Comparison of ENCODE assay signal across 1 cellular context in the genomic region with DNA sequence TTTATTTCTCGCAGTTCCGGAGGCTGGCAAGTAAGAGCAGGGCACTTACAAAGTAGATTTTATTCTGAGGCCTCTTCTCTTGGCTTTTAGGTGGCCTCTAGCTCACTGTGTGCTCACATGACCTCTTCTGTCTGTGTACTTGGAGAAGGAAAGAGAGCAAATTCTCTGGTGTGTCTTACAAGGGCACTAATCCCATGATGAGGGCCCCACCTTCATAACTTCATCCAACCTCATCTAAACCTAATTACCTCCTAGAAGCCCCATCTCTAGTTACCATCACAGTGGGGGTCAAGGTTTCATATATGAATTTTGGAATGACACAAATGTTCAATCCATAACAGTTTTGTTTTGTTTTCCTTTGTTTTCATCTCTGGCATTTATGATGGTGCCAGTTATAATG.
TF ChIP-seq lines count a peak whose summit lies in the region.

No MANE protein-coding gene starts in this region.

TF ChIP-seq in HepG2, 621 proteins besides CTCF, POLR2A, EP300 and RAD21:
- no peak for TF ChIP-seq SP5 (CRISPR knock-in tag; IDR thresholded peaks at IDR 0.05; ENCODE audit: borderline replicate concordance, low read depth)
- no peak for TF ChIP-seq YEATS2 (CRISPR knock-in tag; IDR thresholded peaks at IDR 0.05; ENCODE audit: borderline replicate concordance)
- TF ChIP-seq SIN3A (IDR thresholded peaks at IDR 0.05; ENCODE audit: borderline replicate concordance, low read depth, low read length): no peak
- peak; percentile 100 for TF ChIP-seq ZNF264 (CRISPR knock-in tag; IDR thresholded peaks at IDR 0.05)
- TF ChIP-seq TMF1 (CRISPR knock-in tag; IDR thresholded peaks at IDR 0.05; ENCODE audit: low read depth): no peak
- TF ChIP-seq TERF1 (CRISPR knock-in tag; IDR thresholded peaks at IDR 0.05): no peak
